In the genomic region with DNA sequence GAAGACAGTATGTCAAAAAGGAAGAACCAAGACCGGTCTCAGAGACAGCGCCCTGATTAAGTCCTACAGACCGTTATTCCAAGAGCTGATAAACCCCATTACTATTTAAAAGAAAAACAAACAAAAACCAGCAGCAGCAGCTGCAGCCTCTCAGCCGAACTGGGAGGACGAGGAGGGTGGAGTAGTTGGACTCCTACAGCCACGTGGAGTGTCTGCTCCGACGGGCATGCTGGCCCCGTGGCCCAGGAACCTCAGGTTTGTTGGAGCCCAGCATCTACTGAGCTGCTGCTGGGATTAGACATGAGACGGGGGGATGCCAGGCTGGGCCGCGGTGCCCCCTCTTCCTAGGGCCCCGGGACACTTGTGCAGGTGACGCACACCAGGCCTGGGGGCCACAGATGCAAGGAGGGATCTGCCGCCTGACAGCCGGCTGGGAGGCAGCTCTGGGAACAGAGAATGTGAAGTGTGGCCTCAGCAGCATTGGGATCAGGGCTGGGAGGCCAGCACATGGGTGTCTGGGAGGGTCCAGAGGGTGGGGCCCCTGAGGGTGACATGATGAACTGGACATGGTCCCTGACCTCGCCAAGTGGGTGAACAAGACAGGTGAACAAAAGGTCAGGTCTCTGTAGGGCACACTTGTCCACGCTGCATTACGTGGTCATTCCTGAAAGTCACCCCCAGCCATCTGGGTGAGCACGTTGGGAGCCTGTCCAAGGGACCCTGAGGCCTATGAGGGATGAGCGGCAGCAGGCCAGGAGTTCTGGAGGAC, we compare ENCODE assay signal across 1 cellular context.
TF ChIP-seq lines count a peak whose summit lies in the region.

No MANE protein-coding gene starts in this region.

TF ChIP-seq in HepG2, 621 proteins besides CTCF, POLR2A, EP300 and RAD21 (continued from another document and continues in another):
- TF ChIP-seq, protein P1, sequence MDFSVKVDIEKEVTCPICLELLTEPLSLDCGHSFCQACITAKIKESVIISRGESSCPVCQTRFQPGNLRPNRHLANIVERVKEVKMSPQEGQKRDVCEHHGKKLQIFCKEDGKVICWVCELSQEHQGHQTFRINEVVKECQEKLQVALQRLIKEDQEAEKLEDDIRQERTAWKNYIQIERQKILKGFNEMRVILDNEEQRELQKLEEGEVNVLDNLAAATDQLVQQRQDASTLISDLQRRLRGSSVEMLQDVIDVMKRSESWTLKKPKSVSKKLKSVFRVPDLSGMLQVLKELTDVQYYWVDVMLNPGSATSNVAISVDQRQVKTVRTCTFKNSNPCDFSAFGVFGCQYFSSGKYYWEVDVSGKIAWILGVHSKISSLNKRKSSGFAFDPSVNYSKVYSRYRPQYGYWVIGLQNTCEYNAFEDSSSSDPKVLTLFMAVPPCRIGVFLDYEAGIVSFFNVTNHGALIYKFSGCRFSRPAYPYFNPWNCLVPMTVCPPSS (IDR thresholded peaks at IDR 0.05): no peak
- TF ChIP-seq, protein P2, sequence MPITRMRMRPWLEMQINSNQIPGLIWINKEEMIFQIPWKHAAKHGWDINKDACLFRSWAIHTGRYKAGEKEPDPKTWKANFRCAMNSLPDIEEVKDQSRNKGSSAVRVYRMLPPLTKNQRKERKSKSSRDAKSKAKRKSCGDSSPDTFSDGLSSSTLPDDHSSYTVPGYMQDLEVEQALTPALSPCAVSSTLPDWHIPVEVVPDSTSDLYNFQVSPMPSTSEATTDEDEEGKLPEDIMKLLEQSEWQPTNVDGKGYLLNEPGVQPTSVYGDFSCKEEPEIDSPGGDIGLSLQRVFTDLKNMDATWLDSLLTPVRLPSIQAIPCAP (CRISPR knock-in tag; IDR thresholded peaks at IDR 0.05; ENCODE audit: low read depth): 0 out of 2 replicates have a peak, but pooled peaks have one; percentile 48
- TF ChIP-seq ZNF441 (CRISPR knock-in tag; IDR thresholded peaks at IDR 0.05; ENCODE audit: borderline replicate concordance) (no peak), FOXK2 (IDR thresholded peaks at IDR 0.05) (no peak), ZNF138 (CRISPR knock-in tag; IDR thresholded peaks at IDR 0.05; ENCODE audit: low read depth) (no peak), FIP1L1 (IDR thresholded peaks at IDR 0.05; ENCODE audit: borderline replicate concordance, insufficient read depth, low read depth, low read length) (no peak), ZNF773 (CRISPR knock-in tag; IDR thresholded peaks at IDR 0.05; ENCODE audit: borderline replicate concordance) (no peak), RARA (CRISPR knock-in tag; IDR thresholded peaks at IDR 0.05) (peak; percentile 75), ZMYM3 (CRISPR knock-in tag; IDR thresholded peaks at IDR 0.05) (no peak), ZNF883 (CRISPR knock-in tag; IDR thresholded peaks at IDR 0.05; ENCODE audit: not compliant biosample characterization) (no peak), ETV5 (CRISPR knock-in tag; IDR thresholded peaks at IDR 0.05; ENCODE audit: borderline replicate concordance) (no peak), ZNF496 (CRISPR knock-in tag; IDR thresholded peaks at IDR 0.05; ENCODE audit: insufficient replicate concordance) (no peak), GABPB1 (CRISPR knock-in tag; IDR thresholded peaks at IDR 0.05) (peak; percentile 42; the same call in 1 of the 2 replicates), CBX1 (IDR thresholded peaks at IDR 0.05; ENCODE audit: low read depth) (no peak), FOXM1 (CRISPR knock-in tag; IDR thresholded peaks at IDR 0.05) (no peak), RFX3 (CRISPR knock-in tag; IDR thresholded peaks at IDR 0.05) (no peak), HMG20A (CRISPR knock-in tag; IDR thresholded peaks at IDR 0.05; ENCODE audit: borderline replicate concordance) (no peak), KLF12 (CRISPR knock-in tag; IDR thresholded peaks at IDR 0.05; ENCODE audit: borderline replicate concordance) (no peak), SALL1 (CRISPR knock-in tag; IDR thresholded peaks at IDR 0.05) (peak; percentile 18; the same call in 1 of the 2 replicates), SMARCE1 (IDR thresholded peaks at IDR 0.05; ENCODE audit: borderline replicate concordance) (no peak), FOXJ3 (CRISPR knock-in tag; IDR thresholded peaks at IDR 0.05; ENCODE audit: borderline replicate concordance) (no peak), FOSL2 (CRISPR knock-in tag; IDR thresholded peaks at IDR 0.05) (no peak), MTF1 (CRISPR knock-in tag; IDR thresholded peaks at IDR 0.05) (no peak), ZNF235 (CRISPR knock-in tag; IDR thresholded peaks at IDR 0.05; ENCODE audit: borderline replicate concordance) (0 out of 2 replicates have a peak, but pooled peaks have one; percentile 26), NCOR1 (IDR thresholded peaks at IDR 0.05; ENCODE audit: borderline replicate concordance, low read length) (no peak), KDM2A (CRISPR knock-in tag; IDR thresholded peaks at IDR 0.05; ENCODE audit: borderline replicate concordance, low read depth) (peak; percentile 61), PCBP1 (IDR thresholded peaks at IDR 0.05; ENCODE audit: borderline replicate concordance, low read depth, low read length) (no peak), SRF (IDR thresholded peaks at IDR 0.05; ENCODE audit: low read depth, low read length) (no peak), DNMT3B (CRISPR knock-in tag; conservative IDR thresholded peaks at IDR 0.05) (no peak), JUNB (CRISPR knock-in tag; IDR thresholded peaks at IDR 0.05; ENCODE audit: borderline replicate concordance) (no peak), NFRKB (IDR thresholded peaks at IDR 0.05) (no peak)
- TF ChIP-seq, protein P3, sequence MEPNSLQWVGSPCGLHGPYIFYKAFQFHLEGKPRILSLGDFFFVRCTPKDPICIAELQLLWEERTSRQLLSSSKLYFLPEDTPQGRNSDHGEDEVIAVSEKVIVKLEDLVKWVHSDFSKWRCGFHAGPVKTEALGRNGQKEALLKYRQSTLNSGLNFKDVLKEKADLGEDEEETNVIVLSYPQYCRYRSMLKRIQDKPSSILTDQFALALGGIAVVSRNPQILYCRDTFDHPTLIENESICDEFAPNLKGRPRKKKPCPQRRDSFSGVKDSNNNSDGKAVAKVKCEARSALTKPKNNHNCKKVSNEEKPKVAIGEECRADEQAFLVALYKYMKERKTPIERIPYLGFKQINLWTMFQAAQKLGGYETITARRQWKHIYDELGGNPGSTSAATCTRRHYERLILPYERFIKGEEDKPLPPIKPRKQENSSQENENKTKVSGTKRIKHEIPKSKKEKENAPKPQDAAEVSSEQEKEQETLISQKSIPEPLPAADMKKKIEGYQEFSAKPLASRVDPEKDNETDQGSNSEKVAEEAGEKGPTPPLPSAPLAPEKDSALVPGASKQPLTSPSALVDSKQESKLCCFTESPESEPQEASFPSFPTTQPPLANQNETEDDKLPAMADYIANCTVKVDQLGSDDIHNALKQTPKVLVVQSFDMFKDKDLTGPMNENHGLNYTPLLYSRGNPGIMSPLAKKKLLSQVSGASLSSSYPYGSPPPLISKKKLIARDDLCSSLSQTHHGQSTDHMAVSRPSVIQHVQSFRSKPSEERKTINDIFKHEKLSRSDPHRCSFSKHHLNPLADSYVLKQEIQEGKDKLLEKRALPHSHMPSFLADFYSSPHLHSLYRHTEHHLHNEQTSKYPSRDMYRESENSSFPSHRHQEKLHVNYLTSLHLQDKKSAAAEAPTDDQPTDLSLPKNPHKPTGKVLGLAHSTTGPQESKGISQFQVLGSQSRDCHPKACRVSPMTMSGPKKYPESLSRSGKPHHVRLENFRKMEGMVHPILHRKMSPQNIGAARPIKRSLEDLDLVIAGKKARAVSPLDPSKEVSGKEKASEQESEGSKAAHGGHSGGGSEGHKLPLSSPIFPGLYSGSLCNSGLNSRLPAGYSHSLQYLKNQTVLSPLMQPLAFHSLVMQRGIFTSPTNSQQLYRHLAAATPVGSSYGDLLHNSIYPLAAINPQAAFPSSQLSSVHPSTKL (CRISPR knock-in tag; IDR thresholded peaks at IDR 0.05): peak; percentile 30; the same call in 1 of the 2 replicates
- TF ChIP-seq, protein P4, sequence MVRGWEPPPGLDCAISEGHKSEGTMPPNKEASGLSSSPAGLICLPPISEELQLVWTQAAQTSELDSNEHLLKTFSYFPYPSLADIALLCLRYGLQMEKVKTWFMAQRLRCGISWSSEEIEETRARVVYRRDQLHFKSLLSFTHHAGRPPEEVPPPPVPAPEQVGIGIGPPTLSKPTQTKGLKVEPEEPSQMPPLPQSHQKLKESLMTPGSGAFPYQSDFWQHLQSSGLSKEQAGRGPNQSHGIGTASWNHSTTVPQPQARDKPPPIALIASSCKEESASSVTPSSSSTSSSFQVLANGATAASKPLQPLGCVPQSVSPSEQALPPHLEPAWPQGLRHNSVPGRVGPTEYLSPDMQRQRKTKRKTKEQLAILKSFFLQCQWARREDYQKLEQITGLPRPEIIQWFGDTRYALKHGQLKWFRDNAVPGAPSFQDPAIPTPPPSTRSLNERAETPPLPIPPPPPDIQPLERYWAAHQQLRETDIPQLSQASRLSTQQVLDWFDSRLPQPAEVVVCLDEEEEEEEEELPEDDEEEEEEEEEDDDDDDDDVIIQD (CRISPR knock-in tag; IDR thresholded peaks at IDR 0.05; ENCODE audit: low read depth): no peak
- TF ChIP-seq, protein P5, sequence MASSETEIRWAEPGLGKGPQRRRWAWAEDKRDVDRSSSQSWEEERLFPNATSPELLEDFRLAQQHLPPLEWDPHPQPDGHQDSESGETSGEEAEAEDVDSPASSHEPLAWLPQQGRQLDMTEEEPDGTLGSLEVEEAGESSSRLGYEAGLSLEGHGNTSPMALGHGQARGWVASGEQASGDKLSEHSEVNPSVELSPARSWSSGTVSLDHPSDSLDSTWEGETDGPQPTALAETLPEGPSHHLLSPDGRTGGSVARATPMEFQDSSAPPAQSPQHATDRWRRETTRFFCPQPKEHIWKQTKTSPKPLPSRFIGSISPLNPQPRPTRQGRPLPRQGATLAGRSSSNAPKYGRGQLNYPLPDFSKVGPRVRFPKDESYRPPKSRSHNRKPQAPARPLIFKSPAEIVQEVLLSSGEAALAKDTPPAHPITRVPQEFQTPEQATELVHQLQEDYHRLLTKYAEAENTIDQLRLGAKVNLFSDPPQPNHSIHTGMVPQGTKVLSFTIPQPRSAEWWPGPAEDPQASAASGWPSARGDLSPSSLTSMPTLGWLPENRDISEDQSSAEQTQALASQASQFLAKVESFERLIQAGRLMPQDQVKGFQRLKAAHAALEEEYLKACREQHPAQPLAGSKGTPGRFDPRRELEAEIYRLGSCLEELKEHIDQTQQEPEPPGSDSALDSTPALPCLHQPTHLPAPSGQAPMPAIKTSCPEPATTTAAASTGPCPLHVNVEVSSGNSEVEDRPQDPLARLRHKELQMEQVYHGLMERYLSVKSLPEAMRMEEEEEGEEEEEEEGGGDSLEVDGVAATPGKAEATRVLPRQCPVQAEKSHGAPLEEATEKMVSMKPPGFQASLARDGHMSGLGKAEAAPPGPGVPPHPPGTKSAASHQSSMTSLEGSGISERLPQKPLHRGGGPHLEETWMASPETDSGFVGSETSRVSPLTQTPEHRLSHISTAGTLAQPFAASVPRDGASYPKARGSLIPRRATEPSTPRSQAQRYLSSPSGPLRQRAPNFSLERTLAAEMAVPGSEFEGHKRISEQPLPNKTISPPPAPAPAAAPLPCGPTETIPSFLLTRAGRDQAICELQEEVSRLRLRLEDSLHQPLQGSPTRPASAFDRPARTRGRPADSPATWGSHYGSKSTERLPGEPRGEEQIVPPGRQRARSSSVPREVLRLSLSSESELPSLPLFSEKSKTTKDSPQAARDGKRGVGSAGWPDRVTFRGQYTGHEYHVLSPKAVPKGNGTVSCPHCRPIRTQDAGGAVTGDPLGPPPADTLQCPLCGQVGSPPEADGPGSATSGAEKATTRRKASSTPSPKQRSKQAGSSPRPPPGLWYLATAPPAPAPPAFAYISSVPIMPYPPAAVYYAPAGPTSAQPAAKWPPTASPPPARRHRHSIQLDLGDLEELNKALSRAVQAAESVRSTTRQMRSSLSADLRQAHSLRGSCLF (CRISPR knock-in tag; IDR thresholded peaks at IDR 0.05; ENCODE audit: borderline replicate concordance): no peak
- TF ChIP-seq, protein P6, sequence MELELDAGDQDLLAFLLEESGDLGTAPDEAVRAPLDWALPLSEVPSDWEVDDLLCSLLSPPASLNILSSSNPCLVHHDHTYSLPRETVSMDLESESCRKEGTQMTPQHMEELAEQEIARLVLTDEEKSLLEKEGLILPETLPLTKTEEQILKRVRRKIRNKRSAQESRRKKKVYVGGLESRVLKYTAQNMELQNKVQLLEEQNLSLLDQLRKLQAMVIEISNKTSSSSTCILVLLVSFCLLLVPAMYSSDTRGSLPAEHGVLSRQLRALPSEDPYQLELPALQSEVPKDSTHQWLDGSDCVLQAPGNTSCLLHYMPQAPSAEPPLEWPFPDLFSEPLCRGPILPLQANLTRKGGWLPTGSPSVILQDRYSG (CRISPR knock-in tag; IDR thresholded peaks at IDR 0.05): no peak
- TF ChIP-seq, protein P7, sequence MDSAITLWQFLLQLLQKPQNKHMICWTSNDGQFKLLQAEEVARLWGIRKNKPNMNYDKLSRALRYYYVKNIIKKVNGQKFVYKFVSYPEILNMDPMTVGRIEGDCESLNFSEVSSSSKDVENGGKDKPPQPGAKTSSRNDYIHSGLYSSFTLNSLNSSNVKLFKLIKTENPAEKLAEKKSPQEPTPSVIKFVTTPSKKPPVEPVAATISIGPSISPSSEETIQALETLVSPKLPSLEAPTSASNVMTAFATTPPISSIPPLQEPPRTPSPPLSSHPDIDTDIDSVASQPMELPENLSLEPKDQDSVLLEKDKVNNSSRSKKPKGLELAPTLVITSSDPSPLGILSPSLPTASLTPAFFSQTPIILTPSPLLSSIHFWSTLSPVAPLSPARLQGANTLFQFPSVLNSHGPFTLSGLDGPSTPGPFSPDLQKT (CRISPR knock-in tag; IDR thresholded peaks at IDR 0.05; ENCODE audit: borderline replicate concordance): no peak
- TF ChIP-seq, protein P8, sequence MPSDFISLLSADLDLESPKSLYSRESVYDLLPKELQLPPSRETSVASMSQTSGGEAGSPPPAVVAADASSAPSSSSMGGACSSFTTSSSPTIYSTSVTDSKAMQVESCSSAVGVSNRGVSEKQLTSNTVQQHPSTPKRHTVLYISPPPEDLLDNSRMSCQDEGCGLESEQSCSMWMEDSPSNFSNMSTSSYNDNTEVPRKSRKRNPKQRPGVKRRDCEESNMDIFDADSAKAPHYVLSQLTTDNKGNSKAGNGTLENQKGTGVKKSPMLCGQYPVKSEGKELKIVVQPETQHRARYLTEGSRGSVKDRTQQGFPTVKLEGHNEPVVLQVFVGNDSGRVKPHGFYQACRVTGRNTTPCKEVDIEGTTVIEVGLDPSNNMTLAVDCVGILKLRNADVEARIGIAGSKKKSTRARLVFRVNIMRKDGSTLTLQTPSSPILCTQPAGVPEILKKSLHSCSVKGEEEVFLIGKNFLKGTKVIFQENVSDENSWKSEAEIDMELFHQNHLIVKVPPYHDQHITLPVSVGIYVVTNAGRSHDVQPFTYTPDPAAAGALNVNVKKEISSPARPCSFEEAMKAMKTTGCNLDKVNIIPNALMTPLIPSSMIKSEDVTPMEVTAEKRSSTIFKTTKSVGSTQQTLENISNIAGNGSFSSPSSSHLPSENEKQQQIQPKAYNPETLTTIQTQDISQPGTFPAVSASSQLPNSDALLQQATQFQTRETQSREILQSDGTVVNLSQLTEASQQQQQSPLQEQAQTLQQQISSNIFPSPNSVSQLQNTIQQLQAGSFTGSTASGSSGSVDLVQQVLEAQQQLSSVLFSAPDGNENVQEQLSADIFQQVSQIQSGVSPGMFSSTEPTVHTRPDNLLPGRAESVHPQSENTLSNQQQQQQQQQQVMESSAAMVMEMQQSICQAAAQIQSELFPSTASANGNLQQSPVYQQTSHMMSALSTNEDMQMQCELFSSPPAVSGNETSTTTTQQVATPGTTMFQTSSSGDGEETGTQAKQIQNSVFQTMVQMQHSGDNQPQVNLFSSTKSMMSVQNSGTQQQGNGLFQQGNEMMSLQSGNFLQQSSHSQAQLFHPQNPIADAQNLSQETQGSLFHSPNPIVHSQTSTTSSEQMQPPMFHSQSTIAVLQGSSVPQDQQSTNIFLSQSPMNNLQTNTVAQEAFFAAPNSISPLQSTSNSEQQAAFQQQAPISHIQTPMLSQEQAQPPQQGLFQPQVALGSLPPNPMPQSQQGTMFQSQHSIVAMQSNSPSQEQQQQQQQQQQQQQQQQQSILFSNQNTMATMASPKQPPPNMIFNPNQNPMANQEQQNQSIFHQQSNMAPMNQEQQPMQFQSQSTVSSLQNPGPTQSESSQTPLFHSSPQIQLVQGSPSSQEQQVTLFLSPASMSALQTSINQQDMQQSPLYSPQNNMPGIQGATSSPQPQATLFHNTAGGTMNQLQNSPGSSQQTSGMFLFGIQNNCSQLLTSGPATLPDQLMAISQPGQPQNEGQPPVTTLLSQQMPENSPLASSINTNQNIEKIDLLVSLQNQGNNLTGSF (CRISPR knock-in tag; IDR thresholded peaks at IDR 0.05): no peak
